In the genomic region with DNA sequence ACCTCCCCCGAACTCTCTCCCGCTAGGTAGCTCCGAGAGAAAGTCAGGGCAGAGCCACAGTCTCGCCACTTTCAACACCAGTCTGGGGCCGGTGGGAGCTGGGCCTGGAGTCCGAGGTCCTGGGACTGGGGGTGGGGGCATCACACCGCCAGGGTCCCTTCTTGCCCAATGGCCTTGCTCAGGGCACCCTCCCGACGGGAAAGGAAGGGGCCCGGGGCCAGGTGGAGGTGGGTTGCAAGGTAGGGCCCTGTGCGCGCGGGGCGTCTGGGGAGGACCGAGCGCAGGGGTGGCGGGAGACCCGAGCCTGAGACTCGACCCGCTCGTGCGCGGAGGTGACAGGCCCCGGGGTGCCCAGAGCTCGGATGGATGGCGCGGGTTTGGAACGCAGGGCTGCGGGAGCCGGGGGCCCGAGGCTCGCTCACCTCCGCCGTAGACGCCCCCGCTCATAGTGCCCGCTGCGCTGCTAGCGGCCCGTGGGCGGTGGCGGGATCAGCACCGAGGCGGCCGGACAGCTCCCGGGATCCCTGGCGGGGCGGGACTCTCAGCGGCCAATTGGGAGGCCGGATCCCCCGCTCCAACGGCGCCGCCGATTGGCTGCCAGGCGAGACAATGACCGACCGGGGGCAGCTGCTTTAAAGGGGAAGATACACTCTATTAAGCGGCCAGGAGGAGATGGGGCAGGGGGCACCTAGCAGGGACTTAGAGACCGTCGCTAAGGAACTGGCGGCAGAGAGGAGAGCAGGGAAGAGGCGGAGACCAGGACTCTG, we compare ENCODE assay signal across 8 cellular contexts. TPM values are rescaled to one million over a fixed set of nuclear protein-coding genes. Genes with fewer than 3 reads are reported as not detected.
DNase-seq lines count a peak whose midpoint lies in the region; ATAC-seq and TF ChIP-seq lines count a peak whose summit lies in the region.

A gene (minus strand): TSS at position 541 of the 767 bp plus-strand sequence. CDS start 94 bp downstream, at position 447.

- H3K9me3 ChIP-seq in WERI-Rb-1 (ENCODE audit: severe bottlenecking) (no peaks in the 10 kb centered on the region), mucosa of descending colon (no peaks in the 10 kb centered on the region), upper lobe of right lung (no peaks in the 10 kb centered on the region)

- in situ Hi-C loops in Caki2 (cut with HindIII; ENCODE audit: low pct_unique_long_range_greater_than_20kb, low sequenced_read_pairs) = no loop called here

- intact Hi-C loops in mucosa of descending colon (cut with DNase I, micrococcal nuclease) (no loop called here), upper lobe of right lung (cut with DNase I) (no loop called here)

- ATAC-seq in mucosa of descending colon = peak; percentile 72
- ATAC-seq in upper lobe of right lung = peak; percentile 87
- no peak for ATAC-seq in GM18873 (IDR thresholded peaks at IDR 0.05; ENCODE audit: low FRiP score, unreplicated experiment)
- no peak for ATAC-seq in GM18519 (IDR thresholded peaks at IDR 0.05; ENCODE audit: low FRiP score, unreplicated experiment)

- H3K27ac ChIP-seq in WERI-Rb-1 = peak within 1 kb of the TSS; percentile 63
- no peak within 1 kb of the TSS for H3K27ac ChIP-seq in upper lobe of right lung

- peaks cover 5% of the 10 kb centered on the region; the same call in 1 of the 2 replicates for H3K36me3 ChIP-seq in WERI-Rb-1
- H3K36me3 ChIP-seq in mucosa of descending colon (ENCODE audit: low read depth) = no peaks in the 10 kb centered on the region
- H3K36me3 ChIP-seq in upper lobe of right lung = no peaks in the 10 kb centered on the region

- H3K4me3 ChIP-seq in WERI-Rb-1 (ENCODE audit: low read depth, low read length) (peak within 1 kb of the TSS; percentile 84), mucosa of descending colon (no peak within 1 kb of the TSS), upper lobe of right lung (no peak within 1 kb of the TSS)

- no peaks in the 10 kb centered on the region for H3K4me1 ChIP-seq in mucosa of descending colon (ENCODE audit: low read depth)
- H3K4me1 ChIP-seq in upper lobe of right lung = no peaks in the 10 kb centered on the region

- H3K27me3 ChIP-seq in WERI-Rb-1 (ENCODE audit: insufficient read depth, low read depth, severe bottlenecking) (no peaks in the 10 kb centered on the region), upper lobe of right lung (peaks cover 48% of the 10 kb centered on the region)

- TF ChIP-seq CTCF in WERI-Rb-1 (IDR thresholded peaks at IDR 0.05; ENCODE audit: low read depth, low read length) (no peak), mucosa of descending colon (IDR thresholded peaks at IDR 0.05) (no peak), upper lobe of right lung (IDR thresholded peaks at IDR 0.05) (no peak)

- DNase-seq in Caki2 (ENCODE audit: low read depth) (peak; percentile 47), NCI-H146 treated with DMSO at 0.1 percent for 48 hours (lab: John Stamatoyannopoulos, UW; ENCODE audit: unreplicated experiment) (peak; percentile 77), WERI-Rb-1 (peak; percentile 93), mucosa of descending colon (peak in 2 of 3 donors; percentile 56 to 63), upper lobe of right lung (peak; percentile 79)
- DNase-seq in effector CD8-positive, alpha-beta T cell (lab: John Stamatoyannopoulos, UW) = peak; percentile 13

RNA-seq across cellular contexts. Expression of the gene that starts here (rescaled TPM):
- not detected in 2 replicates for total RNA-seq in Caki2 (2014; rRNA removed; shearing (Covaris generic); ENCODE audit: low replicate concordance)
- total RNA-seq in mucosa of descending colon (1 to 10 TPM in 1 of 3 donors, not detected in 2; 1.2 TPM), upper lobe of right lung (not detected)

Comparison
In these comparisons a context has a peak if more than half of its experiments do, and no peak if none do; other contexts are left out.
1. Peak in DNase-seq in Caki2; RNA of the gene not detected or under 1 TPM.
2. Peak in DNase-seq and ATAC-seq in upper lobe of right lung; RNA of the gene not detected or under 1 TPM.
3. DNase-seq: peak in every context shown above with its lines; median percentile 93 in WERI-Rb-1; 79 in upper lobe of right lung; 77 in NCI-H146 treated with DMSO at 0.1 percent for 48 hours; 60 in mucosa of descending colon; 47 in Caki2; 13 in effector CD8-positive, alpha-beta T cell.